28 cellular contexts compared by ENCODE assay signal in the genomic region with DNA sequence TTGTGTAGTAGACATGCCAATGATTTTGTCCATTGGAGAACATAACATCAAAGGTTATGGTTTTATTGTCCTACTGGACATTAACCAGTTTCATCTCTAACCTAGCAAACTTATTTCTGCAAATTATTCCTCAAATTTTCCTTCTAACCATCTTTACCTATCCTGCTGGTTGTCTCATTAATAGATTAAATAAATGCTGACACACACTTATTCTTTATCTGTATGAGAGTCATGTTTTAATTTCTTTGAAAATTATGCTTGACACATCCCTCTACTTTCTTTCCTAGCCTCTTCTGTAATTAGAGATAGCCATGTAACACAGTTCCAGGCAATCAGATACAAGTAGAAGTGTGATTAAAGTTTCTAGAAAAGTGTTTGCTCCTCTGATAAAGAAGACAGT.
"Had no signal": no experiment of that assay in that cellular context is flagged by ENCODE, and none has a peak within 500 bp of the region (broad histone marks: within the 10 kb centered on the region; RNA-seq: fewer than 3 reads in every experiment).

No MANE protein-coding gene starts in this region.

- H2AFZ ChIP-seq: neural progenitor cell, parathyroid adenoma had no signal

- H3K79me2 ChIP-seq: parathyroid adenoma had no signal

- H3K27ac ChIP-seq: neural progenitor cell, ovary, parathyroid adenoma, psoas muscle, skin epidermis, spleen, suprapubic skin, testis, tibial artery, transverse colon, upper lobe of right lung, uterus had no signal

- H3K4me2 ChIP-seq: neural progenitor cell, smooth muscle cell had no signal

- ATAC-seq: natural killer cell; psoas muscle; right cardiac atrium; sciatic nerve; stimulated activated memory B cell treated with anti-CD40 and anti-IgM and Interleukin-4, amounts not matched to agents 10 μg/mL and 1 μg/mL and 100 μg/mL, for 72 hours; stimulated activated naive CD8-positive, alpha-beta T cell treated with anti-CD3 and anti-CD28 coated beads, Interleukin-15, amount 100 ng/mL, for 72 hours; stimulated activated naive CD8-positive, alpha-beta T cell treated with anti-CD3 and anti-CD28 coated beads, Interleukin-15, Interleukin-2, amounts not matched to agents 100 U/mL and 50 U/mL, for 24 hours; upper lobe of right lung had no signal

- H3K9ac ChIP-seq: neural progenitor cell, parathyroid adenoma had no signal

- H3K4me3 ChIP-seq: neural progenitor cell, ovary, psoas muscle, skin epidermis, smooth muscle cell, spleen, suprapubic skin, testis, tibial artery, transverse colon, upper lobe of right lung, uterus had no signal

- H3K9me3 ChIP-seq: ovary, psoas muscle, spleen, suprapubic skin, testis, tibial artery, transverse colon, upper lobe of right lung, uterus had no signal

- H3K36me3 ChIP-seq: neural progenitor cell, ovary, spleen, suprapubic skin, tibial artery, transverse colon, upper lobe of right lung, uterus had no signal

- DNase-seq: natural killer cell; occipital lobe; ovary; posterior cingulate gyrus; psoas muscle; right cardiac atrium; spleen; stimulated activated CD4-positive, alpha-beta T cell treated with anti-CD3 and anti-CD28 coated beads, Interleukin-12 subunit alpha, Interleukin-12 subunit beta, amount 100 ng/mL, for 4 hours; stimulated activated CD4-positive, alpha-beta T cell treated with anti-CD3 and anti-CD28 coated beads, Interleukin-1b, Interleukin-23, amount 100 ng/mL, for 48 hours; stimulated activated CD4-positive, alpha-beta T cell treated with anti-CD3 and anti-CD28 coated beads, Interleukin-4, amount 100 ng/mL, for 1 hour; stimulated activated CD4-positive, alpha-beta T cell treated with anti-CD3 and anti-CD28 coated beads, Interleukin-4, amount 100 ng/mL, for 4 hours; stimulated activated CD8-positive, alpha-beta memory T cell treated with anti-CD3 and anti-CD28 coated beads, Interleukin-4, amount 100 ng/mL, for 48 hours; stimulated activated naive CD4-positive, alpha-beta T cell; stimulated activated naive CD8-positive, alpha-beta T cell treated with anti-CD3 and anti-CD28 coated beads, Interleukin-15, amount 100 ng/mL, for 72 hours; stimulated activated naive CD8-positive, alpha-beta T cell treated with anti-CD3 and anti-CD28 coated beads, Interleukin-15, Interleukin-2, amounts not matched to agents 100 U/mL and 50 U/mL, for 24 hours; substantia nigra; testis; tibial artery; transverse colon; upper lobe of right lung; uterus had no signal

- H3K27me3 ChIP-seq: neural progenitor cell, ovary, suprapubic skin, testis, transverse colon, upper lobe of right lung, uterus had no signal

- H3K4me1 ChIP-seq: parathyroid adenoma, psoas muscle, suprapubic skin, testis, tibial artery, upper lobe of right lung, uterus had no signal
